ENCODE assay signal across 27 cellular contexts in genomic region chr11:4926607-4927006, GRCh38. TPM values are rescaled to one million over a fixed set of nuclear protein-coding genes. Genes with fewer than 3 reads are reported as not detected.
DNase-seq lines count a peak whose midpoint lies in the region; ATAC-seq and TF ChIP-seq lines count a peak whose summit lies in the region.
"Had no signal": no experiment of that assay in that cellular context is flagged by ENCODE, and none has a peak within 500 bp of the region (broad histone marks: within the 10 kb centered on the region; RNA-seq: fewer than 3 reads in every experiment).

No MANE protein-coding gene starts in this region.

- no peaks in the 10 kb centered on the region; the same call in 1 of the 2 replicates for H3K4me1 ChIP-seq in IMR-90 (ENCODE audit: control insufficient read depth, insufficient read depth, low read length)
- H3K4me1 ChIP-seq: BLaER1, SJSA1 had no signal

- no peak overlapping the region for H2AK5ac ChIP-seq in IMR-90 (ENCODE audit: low read depth, low read length)

- intact Hi-C loops in IMR-90 (cut with micrococcal nuclease) = no loop called here

- no peak for TF ChIP-seq RAD21 in IMR-90 (IDR thresholded peaks at IDR 0.05; ENCODE audit: low read length)

- POLR2A ChIA-PET in AG04450 (lab: Yijun Ruan, JAX) (no interaction called here), IMR-90 (lab: Charles Lee; ENCODE audit: unreplicated experiment) (no interaction called here), GM10248 (lab: Yijun Ruan, JAX) (no interaction called here)

- no peak overlapping the region for H3K56ac ChIP-seq in IMR-90 (ENCODE audit: extremely low read depth, insufficient read depth, low read length)

- ATAC-seq in IMR-90 (ENCODE audit: low read depth) (peak; percentile 72), GM21619 (IDR thresholded peaks at IDR 0.05; ENCODE audit: unreplicated experiment) (no peak)
- ATAC-seq: PC-3, Right ventricle myocardium inferior had no signal

- H3K4me2 ChIP-seq in IMR-90 (ENCODE audit: low read depth, low read length) = no peak overlapping the region
- H3K4me2 ChIP-seq: BLaER1 had no signal

- dilution Hi-C loops in IMR-90 (cut with HindIII; ENCODE audit: low sequenced_read_pairs, unreplicated experiment) = no loop called here

- in situ Hi-C loops in IMR-90 (cut with MboI; ENCODE audit: low sequenced_read_pairs) = no loop called here

- H2BK15ac ChIP-seq in IMR-90 (ENCODE audit: low read depth, low read length) = no peak overlapping the region

- no peak overlapping the region for H2BK20ac ChIP-seq in IMR-90 (ENCODE audit: low read depth, low read length)

- H3K27ac ChIP-seq in AG04450 (ENCODE audit: low read depth, low read length) (no peak overlapping the region), IMR-90 (ENCODE audit: insufficient read depth, low read length) (no peak overlapping the region)
- H3K27ac ChIP-seq: BLaER1, SJSA1 had no signal

- CTCF ChIA-PET in AG04450 (lab: Charles Lee) = interaction anchor here (1.4 kb wide), 1 partner anchor 299 kb away, joined by 4 read pairs; no protein-coding TSS in a partner anchor
- CTCF ChIA-PET in IMR-90 (lab: Yijun Ruan, JAX) = no interaction called here
- CTCF ChIA-PET in GM10248 (lab: Yijun Ruan, JAX) = interaction anchor here (2.6 kb wide), 1 partner anchor 9 kb away, joined by 11 read pairs; the partner anchor contains the start of gene OR51G2

- H3K27me3 ChIP-seq in AG04450 (ENCODE audit: control insufficient read depth, insufficient read depth, low read length) (no peaks in the 10 kb centered on the region), IMR-90 (ENCODE audit: control insufficient read depth, insufficient read depth, low read length) (no peaks in the 10 kb centered on the region)
- H3K27me3 ChIP-seq: BLaER1, SJSA1 had no signal

- no peak overlapping the region for H2AK9ac ChIP-seq in IMR-90 (replicated peaks; ENCODE audit: low read depth, low read length, poor library complexity)

- H4K91ac ChIP-seq in IMR-90 (ENCODE audit: insufficient read depth, low read depth, low read length) = no peak overlapping the region

- H4K8ac ChIP-seq in IMR-90 (ENCODE audit: low read depth in 2 of 2, low read length in 2 of 2) = no peak overlapping the region

- TF ChIP-seq POLR2A in IMR-90 (IDR thresholded peaks at IDR 0.05; ENCODE audit: low read depth, low read length) = no peak

- no peak overlapping the region for H2BK120ac ChIP-seq in IMR-90 (ENCODE audit: low read depth, low read length)

- no peak overlapping the region for H2AFZ ChIP-seq in IMR-90 (replicated peaks; ENCODE audit: low read length, poor library complexity)

- no peaks in the 10 kb centered on the region for H3K79me1 ChIP-seq in IMR-90 (ENCODE audit: low read depth in 1 of 2, low read length in 2 of 2)

- H4K5ac ChIP-seq in IMR-90 (ENCODE audit: low read depth, low read length) = no peak overlapping the region

- H3K9me1 ChIP-seq in IMR-90 (ENCODE audit: insufficient read depth, low read length) = no peaks in the 10 kb centered on the region

- DNase-seq in AG04450 (ENCODE audit: low read depth, low spot score) (peak; percentile 1), IMR-90 (peak; percentile 47), choroid plexus epithelial cell (ENCODE audit: low read depth) (peak; percentile 33), renal cortical epithelial cell (ENCODE audit: low read depth) (peak; percentile 8), SHP77 (lab: John Stamatoyannopoulos, UW) (no peak), GM10248 (ENCODE audit: extremely low spot score) (no peak)
- DNase-seq: CD4-positive, CD25-positive, alpha-beta regulatory T cell; DMS153; KG1; NCI-H1048; NCI-H1417; NCI-H1694; NCI-H2029 treated with DMSO at 0.1 percent for 48 hours; NCI-H446 treated with DMSO at 0.1 percent for 48 hours; NCI-H526; NCI-H82; NK-92 treated with Interleukin-12 subunit alpha and Interleukin-12 subunit beta, amount 100 ng/mL, for 24 hours; PC-3 had no signal

- H3K9me3 ChIP-seq in AG04450 (ENCODE audit: control insufficient read depth, insufficient read depth, low read length) (no peaks in the 10 kb centered on the region), IMR-90 (ENCODE audit: control insufficient read depth, insufficient read depth, low read length) (no peaks in the 10 kb centered on the region)
- H3K9me3 ChIP-seq: BLaER1, SJSA1 had no signal

- no peak overlapping the region for H3K23ac ChIP-seq in IMR-90 (ENCODE audit: low read depth, low read length)

- H3K36me3 ChIP-seq in IMR-90 (ENCODE audit: control insufficient read depth, insufficient read depth, low read length) = no peaks in the 10 kb centered on the region
- H3K36me3 ChIP-seq: BLaER1, SJSA1 had no signal

- no peak overlapping the region for H3K9ac ChIP-seq in IMR-90 (ENCODE audit: low read depth, low read length)
- H3K9ac ChIP-seq: BLaER1 had no signal

- H2BK5ac ChIP-seq in IMR-90 (ENCODE audit: low read depth, low read length, poor library complexity, severe bottlenecking) = no peak overlapping the region

- H3K18ac ChIP-seq in IMR-90 (ENCODE audit: low read depth, low read length) = no peak overlapping the region

- H3K14ac ChIP-seq in IMR-90 (replicated peaks; ENCODE audit: low read depth, low read length) = no peak overlapping the region

- BruUV-seq in IMR-90 (replicated peaks; lab: Mats Ljungman, UMichigan) = no TSS peak

- H3K4me3 ChIP-seq in AG04450 (ENCODE audit: low read depth, low read length) (no peak overlapping the region), IMR-90 (ENCODE audit: insufficient read depth, low read depth, low read length) (no peak overlapping the region), choroid plexus epithelial cell (ENCODE audit: low read depth, low read length) (no peak overlapping the region)
- H3K4me3 ChIP-seq: BLaER1, SJSA1 had no signal

- H4K20me1 ChIP-seq in IMR-90 (ENCODE audit: insufficient read depth, low read length) = no peaks in the 10 kb centered on the region
- H4K20me1 ChIP-seq: BLaER1 had no signal

- no peak overlapping the region for H3K4ac ChIP-seq in IMR-90 (ENCODE audit: low read depth, low read length)

- no peak for TF ChIP-seq CTCF in AG04450 (IDR thresholded peaks at IDR 0.05; ENCODE audit: low read depth, low read length)
- no peak for TF ChIP-seq CTCF in IMR-90 (conservative IDR thresholded peaks at IDR 0.05; ENCODE audit: low read depth, low read length)
- TF ChIP-seq CTCF in choroid plexus epithelial cell (conservative IDR thresholded peaks at IDR 0.05; ENCODE audit: low read depth, low read length) = no peak
- TF ChIP-seq CTCF in GM10248 (IDR thresholded peaks at IDR 0.05; ENCODE audit: control extremely low read depth, extremely low read depth, low read depth, missing control alignments) = no peak

TF ChIP-seq in IMR-90, 13 proteins besides CTCF, POLR2A, EP300 and RAD21 (continues in another document):
- TF ChIP-seq USF2 (IDR thresholded peaks at IDR 0.05; ENCODE audit: low read depth, low read length) (no peak), FOS (IDR thresholded peaks at IDR 0.05; ENCODE audit: low read depth, low read length) (0 out of 2 replicates have a peak, but pooled peaks have one; percentile 14), MXI1 (IDR thresholded peaks at IDR 0.05; ENCODE audit: borderline replicate concordance, low read depth, low read length) (no peak), CEBPB (IDR thresholded peaks at IDR 0.05; ENCODE audit: low read depth, low read length) (no peak)

RNA-seq across cellular contexts. Expression of gene OR51G1, which starts 2.5 kb away (rescaled TPM):
- polyA plus RNA-seq in AG04450 (2011; rRNA removed) (not detected in 2 replicates), IMR-90 (2012; rRNA removed) (not detected in 2 replicates)
- polyA minus RNA-seq in AG04450 (2011; rRNA and poly(A)+ RNA removed) = not detected in 2 replicates
- total RNA-seq in IMR-90 (2012; rRNA removed) (not detected in 2 replicates), renal cortical epithelial cell (not detected in 2 replicates)
- polyA plus RNA-seq in IMR-90 (2012; cell fraction: cytosol; rRNA removed) = not detected in 2 replicates
- polyA plus RNA-seq in IMR-90 (2012; cell fraction: nucleus; rRNA removed; ENCODE audit: low replicate concordance) = not detected in 2 replicates
- total RNA-seq: A172; CD4-positive, CD25-positive, alpha-beta regulatory T cell; Daoy; G401; H4; PC-3; Right ventricle myocardium inferior; RPMI7951; SJSA1 had no signal
- polyA plus RNA-seq: CD4-positive, CD25-positive, alpha-beta regulatory T cell had no signal

RNA-seq across cellular contexts. Expression of gene OR51G2, which starts 7.5 kb away (rescaled TPM):
- polyA plus RNA-seq in AG04450 (2011; rRNA removed) (not detected in 2 replicates), IMR-90 (2012; rRNA removed) (not detected in 2 replicates)
- not detected in 2 replicates for polyA minus RNA-seq in AG04450 (2011; rRNA and poly(A)+ RNA removed)
- total RNA-seq in IMR-90 (2012; rRNA removed) (not detected in 2 replicates), renal cortical epithelial cell (not detected in 2 replicates)
- polyA plus RNA-seq in IMR-90 (2012; cell fraction: cytosol; rRNA removed) = not detected in 2 replicates
- polyA plus RNA-seq in IMR-90 (2012; cell fraction: nucleus; rRNA removed; ENCODE audit: low replicate concordance) = not detected in 2 replicates
- total RNA-seq: CD4-positive, CD25-positive, alpha-beta regulatory T cell; Daoy; G401; H4; PC-3; Right ventricle myocardium inferior; RPMI7951; SJSA1 had no signal
- polyA plus RNA-seq: CD4-positive, CD25-positive, alpha-beta regulatory T cell had no signal

RNA-seq across cellular contexts. Expression of gene OR51A4, which starts 20.8 kb away (rescaled TPM):
- not detected in 2 replicates for polyA plus RNA-seq in AG04450 (2011; rRNA removed)
- polyA minus RNA-seq in AG04450 (2011; rRNA and poly(A)+ RNA removed) = not detected in 2 replicates
- total RNA-seq in IMR-90 (2012; rRNA removed) = not detected in 2 replicates
- not detected in 2 replicates for polyA plus RNA-seq in IMR-90 (2012; rRNA removed)
- polyA plus RNA-seq in IMR-90 (2012; cell fraction: cytosol; rRNA removed) = not detected in 2 replicates
- polyA plus RNA-seq in IMR-90 (2012; cell fraction: nucleus; rRNA removed; ENCODE audit: low replicate concordance) = not detected in 2 replicates
- total RNA-seq in renal cortical epithelial cell = not detected in 2 replicates
- total RNA-seq: A172; CD4-positive, CD25-positive, alpha-beta regulatory T cell; Daoy; G401; H4; PC-3; Right ventricle myocardium inferior; RPMI7951; SJSA1 had no signal
- polyA plus RNA-seq: CD4-positive, CD25-positive, alpha-beta regulatory T cell had no signal

RNA-seq across cellular contexts. Expression of gene OR51A7, which starts 23.0 kb away (rescaled TPM):
- polyA plus RNA-seq in AG04450 (2011; rRNA removed) (not detected in 2 replicates), IMR-90 (2012; rRNA removed) (not detected in 2 replicates)
- polyA minus RNA-seq in AG04450 (2011; rRNA and poly(A)+ RNA removed) = 0.30 TPM in 1 of 2 replicates, not detected in the other
- total RNA-seq in IMR-90 (2012; rRNA removed) (not detected in 2 replicates), renal cortical epithelial cell (not detected in 2 replicates)
- polyA plus RNA-seq in IMR-90 (2012; cell fraction: cytosol; rRNA removed) = not detected in 2 replicates
- not detected in 2 replicates for polyA plus RNA-seq in IMR-90 (2012; cell fraction: nucleus; rRNA removed; ENCODE audit: low replicate concordance)
- total RNA-seq: A172; CD4-positive, CD25-positive, alpha-beta regulatory T cell; Daoy; G401; H4; PC-3; Right ventricle myocardium inferior; RPMI7951; SJSA1 had no signal
- polyA plus RNA-seq: CD4-positive, CD25-positive, alpha-beta regulatory T cell had no signal

RNA-seq across cellular contexts. Expression of gene OR51A2, which starts 28.9 kb away (rescaled TPM):
- not detected in 2 replicates for polyA plus RNA-seq in AG04450 (2011; rRNA removed)
- not detected in 2 replicates for polyA minus RNA-seq in AG04450 (2011; rRNA and poly(A)+ RNA removed)
- total RNA-seq in IMR-90 (2012; rRNA removed) = not detected in 2 replicates
- not detected in 2 replicates for polyA plus RNA-seq in IMR-90 (2012; rRNA removed)
- not detected in 2 replicates for polyA plus RNA-seq in IMR-90 (2012; cell fraction: cytosol; rRNA removed)
- polyA plus RNA-seq in IMR-90 (2012; cell fraction: nucleus; rRNA removed; ENCODE audit: low replicate concordance) = not detected in 2 replicates
- not detected in 2 replicates for total RNA-seq in renal cortical epithelial cell
- total RNA-seq: A172; CD4-positive, CD25-positive, alpha-beta regulatory T cell; Daoy; G401; H4; PC-3; Right ventricle myocardium inferior; RPMI7951; SJSA1 had no signal
- polyA plus RNA-seq: CD4-positive, CD25-positive, alpha-beta regulatory T cell had no signal

Comparison
In these comparisons a context has a peak if more than half of its experiments do, and no peak if none do; other contexts are left out.
1. DNase-seq: peak in AG04450 (single experiment), IMR-90 (single experiment), choroid plexus epithelial cell (single experiment) and renal cortical epithelial cell (single experiment); none in SHP77 (0 of 2) and GM10248 (single experiment).